Comparison of ENCODE assay signal across 9 cellular contexts in genomic region chr3:86990171-86990733, GRCh38. TPM values are rescaled to one million over a fixed set of nuclear protein-coding genes. Genes with fewer than 3 reads are reported as not detected.
DNase-seq lines count a peak whose midpoint lies in the region; ATAC-seq and TF ChIP-seq lines count a peak whose summit lies in the region.
"Had no signal": no experiment of that assay in that cellular context is flagged by ENCODE, and none has a peak within 500 bp of the region (broad histone marks: within the 10 kb centered on the region; RNA-seq: fewer than 3 reads in every experiment).

No MANE protein-coding gene starts in this region.

- H3K9ac ChIP-seq in KMS-11 (no peak overlapping the region), fibroblast of lung (ENCODE audit: insufficient read depth, low read length) (peak overlapping the region; percentile 91), parathyroid adenoma (no peak overlapping the region)

- H2AFZ ChIP-seq in KMS-11 (ENCODE audit: low read depth), result peak overlapping the region; percentile 73; the same call in 1 of the 2 replicates
- no peak overlapping the region for H2AFZ ChIP-seq in fibroblast of lung (ENCODE audit: low read length)
- no peak overlapping the region for H2AFZ ChIP-seq in parathyroid adenoma

- CTCF ChIA-PET in GM10248 (lab: Yijun Ruan, JAX), result no interaction called here

- no peak overlapping the region for H3K4me3 ChIP-seq in KMS-11 (IDR thresholded peaks at IDR 0.05; ENCODE audit: insufficient read depth, low read depth, low read length)
- peak overlapping the region; percentile 67 to 97 (median 85) for H3K4me3 ChIP-seq in fibroblast of lung (replicated peaks in 1 of 4; ENCODE audit: control extremely low read depth in 1 of 4, insufficient read depth in 1 of 4, low read depth in 3 of 4, low read length in 4 of 4)
- peak overlapping the region; percentile 47 for H3K4me3 ChIP-seq in parathyroid adenoma (ENCODE audit: low read depth, low read length)

- H3K4me1 ChIP-seq in KMS-11 (ENCODE audit: low read depth, poor library complexity, severe bottlenecking) (no peaks in the 10 kb centered on the region), fibroblast of lung (ENCODE audit: control insufficient read depth, extremely low read depth, insufficient read depth, low read length) (peaks cover 12% of the 10 kb centered on the region), parathyroid adenoma (no peaks in the 10 kb centered on the region)

- no peak overlapping the region for H3K4me2 ChIP-seq in KMS-11
- peak overlapping the region; percentile 79 for H3K4me2 ChIP-seq in fibroblast of lung (ENCODE audit: extremely low read depth, insufficient read depth, low read length)
- peak overlapping the region; percentile 87 for H3K4me2 ChIP-seq in parathyroid adenoma (ENCODE audit: low read length)

- DNase-seq in GM10248 (ENCODE audit: extremely low spot score) (peak; percentile 14), fibroblast of lung (ENCODE audit: low read depth in 2 of 2) (peak in 1 of 2 donors; percentile 48), RKO (ENCODE audit: low spot score) (no peak), NCI-H1105 treated with DMSO at 0.1 percent for 48 hours (lab: John Stamatoyannopoulos, UW) (no peak)

- H4K20me1 ChIP-seq in KMS-11 (ENCODE audit: insufficient read depth) (no peaks in the 10 kb centered on the region), fibroblast of lung (ENCODE audit: control insufficient read depth, extremely low read depth, insufficient read depth, low read length) (no peaks in the 10 kb centered on the region)

- no peak for TF ChIP-seq POLR2A in GM18505 (IDR thresholded peaks at IDR 0.05; ENCODE audit: borderline replicate concordance, extremely low read depth, insufficient read depth, insufficient read length)

- H3K36me3 ChIP-seq in KMS-11 (ENCODE audit: insufficient read depth), result no peaks in the 10 kb centered on the region
- no peaks in the 10 kb centered on the region for H3K36me3 ChIP-seq in fibroblast of lung (ENCODE audit: control insufficient read depth, insufficient read depth, low read length)
- no peaks in the 10 kb centered on the region for H3K36me3 ChIP-seq in parathyroid adenoma (ENCODE audit: control insufficient read depth, insufficient read depth, low read length)

- ATAC-seq in GM21529 (IDR thresholded peaks at IDR 0.05; ENCODE audit: unreplicated experiment) (no peak), GM18505 (IDR thresholded peaks at IDR 0.05; ENCODE audit: unreplicated experiment) (no peak)

- H3K27ac ChIP-seq in KMS-11 (no peak overlapping the region), fibroblast of lung (ENCODE audit: insufficient read depth, low read length) (peak overlapping the region; percentile 87), parathyroid adenoma (no peak overlapping the region)
- H3K27ac ChIP-seq: HL-60 had no signal

- H3K9me3 ChIP-seq in fibroblast of lung (ENCODE audit: control insufficient read depth, insufficient read depth, low read depth, low read length) (no peaks in the 10 kb centered on the region), parathyroid adenoma (ENCODE audit: control insufficient read depth, low read length) (no peaks in the 10 kb centered on the region)

- POLR2A ChIA-PET in GM10248 (lab: Yijun Ruan, JAX), result no interaction called here

- H3K27me3 ChIP-seq in KMS-11 (ENCODE audit: insufficient read depth, low read depth), result no peaks in the 10 kb centered on the region
- H3K27me3 ChIP-seq in fibroblast of lung (ENCODE audit: control insufficient read depth, insufficient read depth, low read length), result no peaks in the 10 kb centered on the region
- H3K27me3 ChIP-seq in parathyroid adenoma (ENCODE audit: control insufficient read depth, insufficient read depth, low read length), result peaks cover 7% of the 10 kb centered on the region

- TF ChIP-seq CTCF in GM10248 (IDR thresholded peaks at IDR 0.05; ENCODE audit: control extremely low read depth, extremely low read depth, low read depth, missing control alignments) (no peak), KMS-11 (conservative IDR thresholded peaks at IDR 0.05; ENCODE audit: low read depth, low read length) (no peak), fibroblast of lung (conservative IDR thresholded peaks at IDR 0.05 in 1 of 2, IDR thresholded peaks at IDR 0.05 in 1 of 2; ENCODE audit: low read depth in 1 of 2, low read length in 2 of 2) (no peak), parathyroid adenoma (IDR thresholded peaks at IDR 0.05) (no peak)

- H3K79me2 ChIP-seq in KMS-11 (ENCODE audit: insufficient read depth, low read depth) (no peaks in the 10 kb centered on the region), fibroblast of lung (ENCODE audit: control insufficient read depth, insufficient read depth, low read length) (peaks cover 58% of the 10 kb centered on the region), parathyroid adenoma (no peaks in the 10 kb centered on the region)

RNA-seq across cellular contexts. Expression of gene VGLL3, which starts 0.7 kb away (rescaled TPM):
- total RNA-seq in fibroblast of lung, result 41.1 and 53.7 TPM in 2 replicates
- polyA plus RNA-seq in fibroblast of lung, result 41.8 and 222 TPM in 2 replicates
- polyA plus RNA-seq in fibroblast of lung (2012), result 20.8 and 139 TPM in 2 replicates
- 434 and 1,829 TPM in 2 replicates for polyA minus RNA-seq in fibroblast of lung (ENCODE audit: low replicate concordance)
